In the genomic region with DNA sequence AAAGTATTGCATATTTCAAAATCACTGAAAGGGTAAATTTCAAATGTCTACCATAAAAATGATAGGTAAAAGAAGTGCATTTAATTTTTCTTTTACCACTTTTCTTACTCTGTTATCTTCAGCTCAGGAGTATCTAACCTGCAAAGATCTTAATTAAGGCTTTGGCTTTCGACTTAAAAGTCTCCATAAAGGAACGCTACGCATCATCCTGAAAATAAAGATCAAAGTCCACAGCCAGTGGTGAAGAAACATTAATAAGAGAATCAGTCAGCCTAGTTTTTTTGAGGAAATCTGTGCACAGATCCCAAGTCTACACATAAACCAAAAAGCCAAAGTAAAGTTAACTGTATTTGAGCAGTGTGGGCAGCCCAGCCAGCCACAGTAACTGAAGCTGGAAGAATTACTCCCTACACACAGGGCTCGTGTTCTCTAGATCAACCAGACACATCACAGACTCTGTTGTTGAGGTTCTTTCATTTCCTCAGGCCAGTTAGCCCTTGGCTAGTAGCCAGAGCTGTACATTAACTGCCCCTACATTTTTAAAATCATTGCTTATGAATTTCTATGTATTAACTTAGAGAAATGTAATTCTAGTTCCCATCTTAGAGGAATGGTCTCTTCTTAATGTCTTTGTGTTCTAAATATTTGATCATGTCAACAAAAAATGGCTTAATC, we compare ENCODE assay signal across 1 cellular context.
TF ChIP-seq lines count a peak whose summit lies in the region.

No MANE protein-coding gene starts in this region.

TF ChIP-seq in SK-N-SH, 30 proteins besides CTCF, POLR2A, EP300 and RAD21:
- TF ChIP-seq MXI1 (IDR thresholded peaks at IDR 0.05; ENCODE audit: low read depth, low read length): no peak
- no peak for TF ChIP-seq MAX (IDR thresholded peaks at IDR 0.05; ENCODE audit: low read depth)
- TF ChIP-seq MEF2A (IDR thresholded peaks at IDR 0.05; ENCODE audit: borderline replicate concordance, low read depth): no peak
- no peak for TF ChIP-seq TEAD4 (IDR thresholded peaks at IDR 0.05; ENCODE audit: borderline replicate concordance, insufficient read depth)
- TF ChIP-seq NFIC (IDR thresholded peaks at IDR 0.05; ENCODE audit: borderline replicate concordance): no peak
- TF ChIP-seq FOXJ3 (CRISPR knock-in tag; IDR thresholded peaks at IDR 0.05): no peak
- TF ChIP-seq TAF1 (IDR thresholded peaks at IDR 0.05; ENCODE audit: borderline replicate concordance, low read depth, low read length): no peak
- TF ChIP-seq SMC3 (IDR thresholded peaks at IDR 0.05; ENCODE audit: low read depth, low read length): no peak
- no peak for TF ChIP-seq IRF3 (IDR thresholded peaks at IDR 0.05; ENCODE audit: low read depth, low read length)
- no peak for TF ChIP-seq FOXM1 (IDR thresholded peaks at IDR 0.05; ENCODE audit: low read depth)
- no peak for TF ChIP-seq RCOR1 (IDR thresholded peaks at IDR 0.05; ENCODE audit: low read length)
- no peak for TF ChIP-seq RXRA (IDR thresholded peaks at IDR 0.05; ENCODE audit: borderline replicate concordance, low read depth)
TF ChIP-seq in SK-N-SH: peak in this region for 0.
